1 cellular context compared by ENCODE assay signal in the genomic region with DNA sequence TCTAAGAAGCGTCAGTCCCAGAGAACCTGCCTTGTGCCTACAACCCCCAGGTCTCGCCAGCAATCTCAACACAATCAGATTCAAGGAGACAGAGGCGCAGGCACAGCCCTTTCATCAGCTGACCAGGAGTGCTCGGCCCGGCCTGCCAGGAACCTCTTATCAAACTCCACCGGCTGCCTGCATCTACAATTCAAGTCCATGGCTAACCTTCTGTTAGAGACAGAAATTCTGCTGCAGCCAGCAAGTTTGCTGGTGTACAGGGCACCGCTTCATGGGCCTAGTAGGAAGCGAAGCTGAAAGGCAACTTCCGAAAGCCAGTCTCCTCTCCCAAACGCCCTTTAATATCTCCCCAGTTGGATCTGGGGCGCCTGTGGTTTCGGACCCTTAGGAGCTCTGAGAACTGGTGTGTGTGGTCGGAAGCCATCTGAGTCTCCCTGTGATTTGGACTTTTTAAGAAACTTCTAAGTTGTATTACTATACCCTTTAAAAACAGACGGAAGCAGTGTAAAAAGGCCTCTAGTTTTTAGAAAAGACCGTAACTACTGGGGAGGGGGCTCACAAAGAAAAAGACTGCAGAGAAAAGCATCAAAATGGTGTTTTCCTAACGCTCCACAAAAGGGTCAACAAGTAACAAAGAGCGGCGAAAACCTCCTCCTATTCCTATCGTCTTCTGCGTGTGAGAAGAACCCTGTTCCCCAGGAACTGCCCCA.
A peak's percentile ranks its signal among the peaks of the same experiment; 100 is the strongest.
TF ChIP-seq lines count a peak whose summit lies in the region.

No MANE protein-coding gene starts in this region.

TF ChIP-seq in HepG2, 621 proteins besides CTCF, POLR2A, EP300 and RAD21 (continued from another document and continues in another):
- TF ChIP-seq, protein P1, sequence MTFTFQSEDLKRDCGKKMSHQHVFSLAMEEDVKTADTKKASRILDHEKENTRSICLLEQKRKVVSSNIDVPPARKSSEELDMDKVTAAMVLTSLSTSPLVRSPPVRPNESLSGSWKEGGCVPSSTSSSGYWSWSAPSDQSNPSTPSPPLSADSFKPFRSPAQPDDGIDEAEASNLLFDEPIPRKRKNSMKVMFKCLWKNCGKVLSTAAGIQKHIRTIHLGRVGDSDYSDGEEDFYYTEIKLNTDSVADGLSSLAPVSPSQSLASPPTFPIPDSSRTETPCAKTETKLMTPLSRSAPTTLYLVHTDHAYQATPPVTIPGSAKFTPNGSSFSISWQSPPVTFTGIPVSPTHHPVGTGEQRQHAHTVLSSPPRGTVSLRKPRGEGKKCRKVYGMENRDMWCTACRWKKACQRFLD (CRISPR knock-in tag; IDR thresholded peaks at IDR 0.05; ENCODE audit: borderline replicate concordance), result peak; percentile 33; the same call in 1 of the 2 replicates
- 0 out of 2 replicates have a peak, but pooled peaks have one; percentile 25 for TF ChIP-seq ZSCAN31 (CRISPR knock-in tag; IDR thresholded peaks at IDR 0.05; ENCODE audit: low read depth)
- TF ChIP-seq, protein P2, sequence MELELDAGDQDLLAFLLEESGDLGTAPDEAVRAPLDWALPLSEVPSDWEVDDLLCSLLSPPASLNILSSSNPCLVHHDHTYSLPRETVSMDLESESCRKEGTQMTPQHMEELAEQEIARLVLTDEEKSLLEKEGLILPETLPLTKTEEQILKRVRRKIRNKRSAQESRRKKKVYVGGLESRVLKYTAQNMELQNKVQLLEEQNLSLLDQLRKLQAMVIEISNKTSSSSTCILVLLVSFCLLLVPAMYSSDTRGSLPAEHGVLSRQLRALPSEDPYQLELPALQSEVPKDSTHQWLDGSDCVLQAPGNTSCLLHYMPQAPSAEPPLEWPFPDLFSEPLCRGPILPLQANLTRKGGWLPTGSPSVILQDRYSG (CRISPR knock-in tag; IDR thresholded peaks at IDR 0.05), result no peak
- peak; percentile 52; the same call in 1 of the 2 replicates for TF ChIP-seq ZNF263 (CRISPR knock-in tag; IDR thresholded peaks at IDR 0.05)
- TF ChIP-seq, protein P3, sequence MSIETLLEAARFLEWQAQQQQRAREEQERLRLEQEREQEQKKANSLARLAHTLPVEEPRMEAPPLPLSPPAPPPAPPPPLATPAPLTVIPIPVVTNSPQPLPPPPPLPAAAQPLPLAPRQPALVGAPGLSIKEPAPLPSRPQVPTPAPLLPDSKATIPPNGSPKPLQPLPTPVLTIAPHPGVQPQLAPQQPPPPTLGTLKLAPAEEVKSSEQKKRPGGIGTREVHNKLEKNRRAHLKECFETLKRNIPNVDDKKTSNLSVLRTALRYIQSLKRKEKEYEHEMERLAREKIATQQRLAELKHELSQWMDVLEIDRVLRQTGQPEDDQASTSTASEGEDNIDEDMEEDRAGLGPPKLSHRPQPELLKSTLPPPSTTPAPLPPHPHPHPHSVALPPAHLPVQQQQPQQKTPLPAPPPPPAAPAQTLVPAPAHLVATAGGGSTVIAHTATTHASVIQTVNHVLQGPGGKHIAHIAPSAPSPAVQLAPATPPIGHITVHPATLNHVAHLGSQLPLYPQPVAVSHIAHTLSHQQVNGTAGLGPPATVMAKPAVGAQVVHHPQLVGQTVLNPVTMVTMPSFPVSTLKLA (IDR thresholded peaks at IDR 0.05), result no peak
- TF ChIP-seq ZBTB14 (CRISPR knock-in tag; IDR thresholded peaks at IDR 0.05), result no peak
- TF ChIP-seq ZNF577 (CRISPR knock-in tag; IDR thresholded peaks at IDR 0.05; ENCODE audit: borderline replicate concordance, low read depth), result no peak
- 0 out of 2 replicates have a peak, but pooled peaks have one; percentile 15 for TF ChIP-seq GATAD2A (CRISPR knock-in tag; IDR thresholded peaks at IDR 0.05)
- TF ChIP-seq, protein P4, sequence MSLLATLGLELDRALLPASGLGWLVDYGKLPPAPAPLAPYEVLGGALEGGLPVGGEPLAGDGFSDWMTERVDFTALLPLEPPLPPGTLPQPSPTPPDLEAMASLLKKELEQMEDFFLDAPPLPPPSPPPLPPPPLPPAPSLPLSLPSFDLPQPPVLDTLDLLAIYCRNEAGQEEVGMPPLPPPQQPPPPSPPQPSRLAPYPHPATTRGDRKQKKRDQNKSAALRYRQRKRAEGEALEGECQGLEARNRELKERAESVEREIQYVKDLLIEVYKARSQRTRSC (CRISPR knock-in tag; IDR thresholded peaks at IDR 0.05; ENCODE audit: low read depth), result no peak
- 0 out of 2 replicates have a peak, but pooled peaks have one; percentile 39 for TF ChIP-seq ZFY (CRISPR knock-in tag; IDR thresholded peaks at IDR 0.05)
- TF ChIP-seq ZNF510 (CRISPR knock-in tag; IDR thresholded peaks at IDR 0.05; ENCODE audit: low read depth), result 0 out of 2 replicates have a peak, but pooled peaks have one; percentile 4
- no peak for TF ChIP-seq ZNF274 (CRISPR knock-in tag; IDR thresholded peaks at IDR 0.05)
- no peak for TF ChIP-seq DNMT1 (CRISPR knock-in tag; IDR thresholded peaks at IDR 0.05)
- no peak for TF ChIP-seq ZNF136 (CRISPR knock-in tag; IDR thresholded peaks at IDR 0.05; ENCODE audit: low read depth)
- no peak for TF ChIP-seq TCF12 (IDR thresholded peaks at IDR 0.05)
- TF ChIP-seq TCF12 (CRISPR knock-in tag; IDR thresholded peaks at IDR 0.05), result no peak
- TF ChIP-seq ZNF180 (CRISPR knock-in tag; IDR thresholded peaks at IDR 0.05; ENCODE audit: borderline replicate concordance, low read depth), result no peak
- TF ChIP-seq CENPT (CRISPR knock-in tag; IDR thresholded peaks at IDR 0.05; ENCODE audit: low read depth), result no peak
- TF ChIP-seq, protein P5, sequence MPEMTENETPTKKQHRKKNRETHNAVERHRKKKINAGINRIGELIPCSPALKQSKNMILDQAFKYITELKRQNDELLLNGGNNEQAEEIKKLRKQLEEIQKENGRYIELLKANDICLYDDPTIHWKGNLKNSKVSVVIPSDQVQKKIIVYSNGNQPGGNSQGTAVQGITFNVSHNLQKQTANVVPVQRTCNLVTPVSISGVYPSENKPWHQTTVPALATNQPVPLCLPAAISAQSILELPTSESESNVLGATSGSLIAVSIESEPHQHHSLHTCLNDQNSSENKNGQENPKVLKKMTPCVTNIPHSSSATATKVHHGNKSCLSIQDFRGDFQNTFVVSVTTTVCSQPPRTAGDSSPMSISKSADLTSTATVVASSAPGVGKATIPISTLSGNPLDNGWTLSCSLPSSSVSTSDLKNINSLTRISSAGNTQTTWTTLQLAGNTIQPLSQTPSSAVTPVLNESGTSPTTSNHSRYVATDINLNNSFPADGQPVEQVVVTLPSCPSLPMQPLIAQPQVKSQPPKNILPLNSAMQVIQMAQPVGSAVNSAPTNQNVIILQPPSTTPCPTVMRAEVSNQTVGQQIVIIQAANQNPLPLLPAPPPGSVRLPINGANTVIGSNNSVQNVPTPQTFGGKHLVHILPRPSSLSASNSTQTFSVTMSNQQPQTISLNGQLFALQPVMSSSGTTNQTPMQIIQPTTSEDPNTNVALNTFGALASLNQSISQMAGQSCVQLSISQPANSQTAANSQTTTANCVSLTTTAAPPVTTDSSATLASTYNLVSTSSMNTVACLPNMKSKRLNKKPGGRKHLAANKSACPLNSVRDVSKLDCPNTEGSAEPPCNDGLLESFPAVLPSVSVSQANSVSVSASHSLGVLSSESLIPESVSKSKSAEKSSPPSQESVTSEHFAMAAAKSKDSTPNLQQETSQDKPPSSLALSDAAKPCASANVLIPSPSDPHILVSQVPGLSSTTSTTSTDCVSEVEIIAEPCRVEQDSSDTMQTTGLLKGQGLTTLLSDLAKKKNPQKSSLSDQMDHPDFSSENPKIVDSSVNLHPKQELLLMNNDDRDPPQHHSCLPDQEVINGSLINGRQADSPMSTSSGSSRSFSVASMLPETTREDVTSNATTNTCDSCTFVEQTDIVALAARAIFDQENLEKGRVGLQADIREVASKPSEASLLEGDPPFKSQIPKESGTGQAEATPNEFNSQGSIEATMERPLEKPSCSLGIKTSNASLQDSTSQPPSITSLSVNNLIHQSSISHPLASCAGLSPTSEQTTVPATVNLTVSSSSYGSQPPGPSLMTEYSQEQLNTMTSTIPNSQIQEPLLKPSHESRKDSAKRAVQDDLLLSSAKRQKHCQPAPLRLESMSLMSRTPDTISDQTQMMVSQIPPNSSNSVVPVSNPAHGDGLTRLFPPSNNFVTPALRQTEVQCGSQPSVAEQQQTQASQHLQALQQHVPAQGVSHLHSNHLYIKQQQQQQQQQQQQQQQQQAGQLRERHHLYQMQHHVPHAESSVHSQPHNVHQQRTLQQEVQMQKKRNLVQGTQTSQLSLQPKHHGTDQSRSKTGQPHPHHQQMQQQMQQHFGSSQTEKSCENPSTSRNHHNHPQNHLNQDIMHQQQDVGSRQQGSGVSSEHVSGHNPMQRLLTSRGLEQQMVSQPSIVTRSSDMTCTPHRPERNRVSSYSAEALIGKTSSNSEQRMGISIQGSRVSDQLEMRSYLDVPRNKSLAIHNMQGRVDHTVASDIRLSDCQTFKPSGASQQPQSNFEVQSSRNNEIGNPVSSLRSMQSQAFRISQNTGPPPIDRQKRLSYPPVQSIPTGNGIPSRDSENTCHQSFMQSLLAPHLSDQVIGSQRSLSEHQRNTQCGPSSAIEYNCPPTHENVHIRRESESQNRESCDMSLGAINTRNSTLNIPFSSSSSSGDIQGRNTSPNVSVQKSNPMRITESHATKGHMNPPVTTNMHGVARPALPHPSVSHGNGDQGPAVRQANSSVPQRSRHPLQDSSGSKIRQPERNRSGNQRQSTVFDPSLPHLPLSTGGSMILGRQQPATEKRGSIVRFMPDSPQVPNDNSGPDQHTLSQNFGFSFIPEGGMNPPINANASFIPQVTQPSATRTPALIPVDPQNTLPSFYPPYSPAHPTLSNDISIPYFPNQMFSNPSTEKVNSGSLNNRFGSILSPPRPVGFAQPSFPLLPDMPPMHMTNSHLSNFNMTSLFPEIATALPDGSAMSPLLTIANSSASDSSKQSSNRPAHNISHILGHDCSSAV (CRISPR knock-in tag; IDR thresholded peaks at IDR 0.05; ENCODE audit: borderline replicate concordance), result no peak
- no peak for TF ChIP-seq YEATS2 (CRISPR knock-in tag; IDR thresholded peaks at IDR 0.05; ENCODE audit: borderline replicate concordance)
- 0 out of 2 replicates have a peak, but pooled peaks have one; percentile 2 for TF ChIP-seq ARID4A (CRISPR knock-in tag; IDR thresholded peaks at IDR 0.05; ENCODE audit: borderline replicate concordance)
- TF ChIP-seq NCOA2 (CRISPR knock-in tag; IDR thresholded peaks at IDR 0.05), result no peak
- 0 out of 2 replicates have a peak, but pooled peaks have one; percentile 7 for TF ChIP-seq CEBPG (CRISPR knock-in tag; IDR thresholded peaks at IDR 0.05)
- 0 out of 2 replicates have a peak, but pooled peaks have one; percentile 28 for TF ChIP-seq TGIF2 (CRISPR knock-in tag; IDR thresholded peaks at IDR 0.05)
- TF ChIP-seq, protein P6, sequence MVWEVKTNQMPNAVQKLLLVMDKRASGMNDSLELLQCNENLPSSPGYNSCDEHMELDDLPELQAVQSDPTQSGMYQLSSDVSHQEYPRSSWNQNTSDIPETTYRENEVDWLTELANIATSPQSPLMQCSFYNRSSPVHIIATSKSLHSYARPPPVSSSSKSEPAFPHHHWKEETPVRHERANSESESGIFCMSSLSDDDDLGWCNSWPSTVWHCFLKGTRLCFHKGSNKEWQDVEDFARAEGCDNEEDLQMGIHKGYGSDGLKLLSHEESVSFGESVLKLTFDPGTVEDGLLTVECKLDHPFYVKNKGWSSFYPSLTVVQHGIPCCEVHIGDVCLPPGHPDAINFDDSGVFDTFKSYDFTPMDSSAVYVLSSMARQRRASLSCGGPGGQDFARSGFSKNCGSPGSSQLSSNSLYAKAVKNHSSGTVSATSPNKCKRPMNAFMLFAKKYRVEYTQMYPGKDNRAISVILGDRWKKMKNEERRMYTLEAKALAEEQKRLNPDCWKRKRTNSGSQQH (CRISPR knock-in tag; IDR thresholded peaks at IDR 0.05; ENCODE audit: low read depth), result no peak
- TF ChIP-seq, protein P7, sequence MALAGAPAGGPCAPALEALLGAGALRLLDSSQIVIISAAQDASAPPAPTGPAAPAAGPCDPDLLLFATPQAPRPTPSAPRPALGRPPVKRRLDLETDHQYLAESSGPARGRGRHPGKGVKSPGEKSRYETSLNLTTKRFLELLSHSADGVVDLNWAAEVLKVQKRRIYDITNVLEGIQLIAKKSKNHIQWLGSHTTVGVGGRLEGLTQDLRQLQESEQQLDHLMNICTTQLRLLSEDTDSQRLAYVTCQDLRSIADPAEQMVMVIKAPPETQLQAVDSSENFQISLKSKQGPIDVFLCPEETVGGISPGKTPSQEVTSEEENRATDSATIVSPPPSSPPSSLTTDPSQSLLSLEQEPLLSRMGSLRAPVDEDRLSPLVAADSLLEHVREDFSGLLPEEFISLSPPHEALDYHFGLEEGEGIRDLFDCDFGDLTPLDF (CRISPR knock-in tag; IDR thresholded peaks at IDR 0.05), result no peak
- TF ChIP-seq ZNF12 (CRISPR knock-in tag; IDR thresholded peaks at IDR 0.05), result peak; percentile 26; the same call in 1 of the 2 replicates
- TF ChIP-seq FOSL2 (CRISPR knock-in tag; IDR thresholded peaks at IDR 0.05), result 0 out of 2 replicates have a peak, but pooled peaks have one; percentile 4
- TF ChIP-seq ZNF589 (CRISPR knock-in tag; conservative IDR thresholded peaks at IDR 0.05), result no peak
- TF ChIP-seq ARID2 (CRISPR knock-in tag; IDR thresholded peaks at IDR 0.05; ENCODE audit: borderline replicate concordance), result 0 out of 2 replicates have a peak, but pooled peaks have one; percentile 5
- no peak for TF ChIP-seq ZNF430 (CRISPR knock-in tag; IDR thresholded peaks at IDR 0.05)
- peak; percentile 24 for TF ChIP-seq ZFX (CRISPR knock-in tag; IDR thresholded peaks at IDR 0.05; ENCODE audit: low read depth)
